24 cellular contexts compared by ENCODE assay signal in the genomic region with DNA sequence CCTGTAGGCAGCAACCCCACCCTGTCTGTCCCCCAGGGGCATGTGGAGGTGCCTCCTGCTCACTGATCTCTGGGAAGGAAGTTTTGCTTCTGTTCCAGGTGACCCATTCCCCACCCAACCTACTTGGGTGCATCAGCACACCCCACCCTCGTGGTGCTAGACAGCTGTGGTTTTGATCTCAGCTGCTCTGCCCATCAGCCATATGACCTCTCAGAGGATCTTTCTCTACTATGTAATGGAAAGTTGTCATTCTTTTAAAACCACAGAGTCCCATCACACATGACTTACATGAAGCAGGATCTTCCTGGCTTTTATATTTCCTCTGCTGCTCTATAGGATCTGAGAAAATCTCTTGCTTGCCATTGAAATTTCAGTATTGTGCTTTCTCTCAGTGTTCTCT. TPM values are rescaled to one million over a fixed set of nuclear protein-coding genes. Genes with fewer than 3 reads are reported as not detected.
"Had no signal": no experiment of that assay in that cellular context is flagged by ENCODE, and none has a peak within 500 bp of the region (broad histone marks: within the 10 kb centered on the region; RNA-seq: fewer than 3 reads in every experiment).

No MANE protein-coding gene starts in this region.

- H3K4me3 Mint-ChIP-seq: activated CD4-positive, alpha-beta memory T cell treated with anti-CD3 and anti-CD28 coated beads, Interleukin-2, amount 10 ng/mL, durations not matched to agents 7 days and 5 days; brain; dendritic cell treated with granulocyte-macrophage colony-stimulating factor and Interleukin-4, amounts not matched to agents 40 ng/mL and 50 ng/mL, for 4 days; nephron progenitor cell; stimulated activated naive CD8-positive, alpha-beta T cell treated with anti-CD3 and anti-CD28 coated beads, Interleukin-15, amount 100 ng/mL, for 72 hours; type B pancreatic cell had no signal

- H3K4me1 ChIP-seq: psoas muscle, right lobe of liver had no signal

- H3K36me3 ChIP-seq: right lobe of liver, spleen had no signal

- H3K9ac ChIP-seq: SK-N-SH had no signal

- H3K9me3 Mint-ChIP-seq: activated CD4-positive, alpha-beta memory T cell treated with anti-CD3 and anti-CD28 coated beads, Interleukin-2, amount 10 ng/mL, durations not matched to agents 7 days and 5 days; activated naive CD4-positive, alpha-beta T cell treated with anti-CD3 and anti-CD28 coated beads, Interleukin-2, amount 50 U/mL, for 72 hours; dendritic cell treated with granulocyte-macrophage colony-stimulating factor and Interleukin-4, amounts not matched to agents 40 ng/mL and 50 ng/mL, for 4 days; nephron progenitor cell; stimulated activated naive CD8-positive, alpha-beta T cell treated with anti-CD3 and anti-CD28 coated beads, Interleukin-15, amount 100 ng/mL, for 72 hours; type B pancreatic cell had no signal

- H3K4me3 ChIP-seq: psoas muscle, right lobe of liver, spleen had no signal

- H3K36me3 Mint-ChIP-seq: activated naive CD4-positive, alpha-beta T cell treated with anti-CD3 and anti-CD28 coated beads, Interleukin-2, amount 50 U/mL, for 72 hours; brain; type B pancreatic cell had no signal

- DNase-seq: activated CD4-positive, alpha-beta memory T cell treated with anti-CD3 and anti-CD28 coated beads, Interleukin-2, amount 10 ng/mL, durations not matched to agents 7 days and 5 days; activated CD4-positive, CD25-positive, alpha-beta regulatory T cell treated with anti-CD3 and anti-CD28 coated beads, Interleukin-2, amount 50 U/mL, for 72 hours; activated effector memory CD4-positive, alpha-beta T cell treated with anti-CD3 and anti-CD28 coated beads, Interleukin-2, amount 50 U/mL, for 16 hours; activated T-cell treated with anti-CD3 and anti-CD28 coated beads, Interleukin-2, amount 50 U/mL, for 48 hours; amygdala; effector memory CD4-positive, alpha-beta T cell; hippocampal formation; kidney glomerular epithelial cell; nephron progenitor cell; psoas muscle; right lobe of liver; SK-N-SH; spleen; stimulated activated naive CD8-positive, alpha-beta T cell treated with anti-CD3 and anti-CD28 coated beads, Interleukin-15, amount 100 ng/mL, for 72 hours had no signal

- H3K4me2 ChIP-seq: SK-N-SH had no signal

- H3K27me3 ChIP-seq: right lobe of liver had no signal

- ATAC-seq: activated naive CD4-positive, alpha-beta T cell treated with anti-CD3 and anti-CD28 coated beads, Interleukin-2, amount 50 U/mL, for 72 hours; psoas muscle; right lobe of liver; stimulated activated naive CD8-positive, alpha-beta T cell treated with anti-CD3 and anti-CD28 coated beads, Interleukin-15, amount 100 ng/mL, for 72 hours had no signal

- H3K27ac ChIP-seq: psoas muscle, right lobe of liver, spleen had no signal

- H3K9me3 ChIP-seq: psoas muscle, right lobe of liver, SK-N-SH, spleen had no signal

- H3K27ac Mint-ChIP-seq: activated CD4-positive, alpha-beta memory T cell treated with anti-CD3 and anti-CD28 coated beads, Interleukin-2, amount 10 ng/mL, durations not matched to agents 7 days and 5 days; activated naive CD4-positive, alpha-beta T cell treated with anti-CD3 and anti-CD28 coated beads, Interleukin-2, amount 50 U/mL, for 72 hours; brain; dendritic cell treated with granulocyte-macrophage colony-stimulating factor and Interleukin-4, amounts not matched to agents 40 ng/mL and 50 ng/mL, for 4 days; nephron progenitor cell; type B pancreatic cell had no signal

RNA-seq across cellular contexts. Expression of a gene that starts 13.5 kb away (rescaled TPM):
- total RNA-seq: activated CD4-positive, alpha-beta memory T cell treated with anti-CD3 and anti-CD28 coated beads, Interleukin-2, amount 10 ng/mL, durations not matched to agents 7 days and 5 days; activated naive CD4-positive, alpha-beta T cell treated with anti-CD3 and anti-CD28 coated beads, Interleukin-2, amount 50 U/mL, for 72 hours; glomerular endothelial cell; liver; mesenteric fat pad; omental fat pad; psoas muscle; right lobe of liver; spleen; T-helper 1 cell treated with Interleukin-12 subunit alpha and Interleukin-12 subunit beta and Interleukin-4 antibody, amounts not matched to agents 30 ng/mL and 1 ng/mL, for 36 hours; temporal lobe had no signal
- polyA plus RNA-seq: liver, psoas muscle, SK-N-SH had no signal

RNA-seq across cellular contexts. Expression of a gene that starts 14.5 kb away (rescaled TPM):
- total RNA-seq: activated CD4-positive, alpha-beta memory T cell treated with anti-CD3 and anti-CD28 coated beads, Interleukin-2, amount 10 ng/mL, durations not matched to agents 7 days and 5 days; activated naive CD4-positive, alpha-beta T cell treated with anti-CD3 and anti-CD28 coated beads, Interleukin-2, amount 50 U/mL, for 72 hours; glomerular endothelial cell; liver; mesenteric fat pad; omental fat pad; psoas muscle; right lobe of liver; spleen; T-helper 1 cell treated with Interleukin-12 subunit alpha and Interleukin-12 subunit beta and Interleukin-4 antibody, amounts not matched to agents 30 ng/mL and 1 ng/mL, for 36 hours; temporal lobe had no signal
- polyA plus RNA-seq: liver, psoas muscle, SK-N-SH, spleen had no signal

RNA-seq across cellular contexts. Expression of a gene that starts 32.3 kb away (rescaled TPM):
- total RNA-seq: activated CD4-positive, alpha-beta memory T cell treated with anti-CD3 and anti-CD28 coated beads, Interleukin-2, amount 10 ng/mL, durations not matched to agents 7 days and 5 days; activated naive CD4-positive, alpha-beta T cell treated with anti-CD3 and anti-CD28 coated beads, Interleukin-2, amount 50 U/mL, for 72 hours; glomerular endothelial cell; mesenteric fat pad; spleen; T-helper 1 cell treated with Interleukin-12 subunit alpha and Interleukin-12 subunit beta and Interleukin-4 antibody, amounts not matched to agents 30 ng/mL and 1 ng/mL, for 36 hours had no signal
- polyA plus RNA-seq: liver, SK-N-SH had no signal

RNA-seq across cellular contexts. Expression of a gene that starts 34.2 kb away (rescaled TPM):
- total RNA-seq: activated CD4-positive, alpha-beta memory T cell treated with anti-CD3 and anti-CD28 coated beads, Interleukin-2, amount 10 ng/mL, durations not matched to agents 7 days and 5 days; activated naive CD4-positive, alpha-beta T cell treated with anti-CD3 and anti-CD28 coated beads, Interleukin-2, amount 50 U/mL, for 72 hours; glomerular endothelial cell; liver; mesenteric fat pad; omental fat pad; psoas muscle; right lobe of liver; T-helper 1 cell treated with Interleukin-12 subunit alpha and Interleukin-12 subunit beta and Interleukin-4 antibody, amounts not matched to agents 30 ng/mL and 1 ng/mL, for 36 hours; temporal lobe had no signal
- polyA plus RNA-seq: liver, psoas muscle, SK-N-SH, spleen had no signal

RNA-seq across cellular contexts. Expression of a gene that starts 52.4 kb away (rescaled TPM):
- total RNA-seq: activated CD4-positive, alpha-beta memory T cell treated with anti-CD3 and anti-CD28 coated beads, Interleukin-2, amount 10 ng/mL, durations not matched to agents 7 days and 5 days; activated naive CD4-positive, alpha-beta T cell treated with anti-CD3 and anti-CD28 coated beads, Interleukin-2, amount 50 U/mL, for 72 hours; glomerular endothelial cell; liver; mesenteric fat pad; omental fat pad; psoas muscle; right lobe of liver; T-helper 1 cell treated with Interleukin-12 subunit alpha and Interleukin-12 subunit beta and Interleukin-4 antibody, amounts not matched to agents 30 ng/mL and 1 ng/mL, for 36 hours; temporal lobe had no signal
- polyA plus RNA-seq: liver, psoas muscle, SK-N-SH, spleen had no signal
